ENCODE assay signal across 9 cellular contexts in the genomic region with DNA sequence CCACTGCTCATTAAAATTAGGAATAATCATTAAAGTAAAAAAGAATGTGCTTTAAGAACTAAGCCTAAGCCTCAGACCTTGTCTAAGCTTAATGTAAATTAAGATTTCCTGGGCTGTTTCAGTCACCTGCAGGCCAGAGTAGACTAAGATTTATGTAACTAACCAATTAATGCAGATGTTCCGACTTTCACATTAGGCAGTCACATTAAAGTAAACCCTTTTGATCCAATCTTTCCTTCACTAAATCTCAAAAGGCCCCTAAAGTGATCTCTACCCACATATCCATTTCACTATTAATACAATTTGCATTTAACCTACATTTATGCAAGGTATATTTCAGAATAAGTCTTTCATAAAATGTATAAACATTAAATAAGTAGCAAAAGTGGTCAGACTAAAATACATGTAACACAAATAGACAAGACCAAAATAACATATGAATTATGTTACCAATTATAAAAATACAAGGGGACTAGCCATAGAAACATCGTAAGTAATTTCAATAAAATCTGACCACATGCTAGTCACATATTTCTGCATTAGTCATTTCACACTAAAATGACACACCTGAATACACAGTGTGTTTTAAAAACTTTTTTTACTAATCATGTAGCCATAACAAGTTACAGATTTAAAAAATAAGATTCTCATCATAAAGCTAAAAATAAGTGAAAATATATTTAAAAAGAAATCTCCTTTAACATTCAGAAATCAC. TPM values are rescaled to one million over a fixed set of nuclear protein-coding genes. Genes with fewer than 3 reads are reported as not detected.
DNase-seq lines count a peak whose midpoint lies in the region; ATAC-seq and TF ChIP-seq lines count a peak whose summit lies in the region.
"Had no signal": no experiment of that assay in that cellular context is flagged by ENCODE, and none has a peak within 500 bp of the region (broad histone marks: within the 10 kb centered on the region; RNA-seq: fewer than 3 reads in every experiment).

No MANE protein-coding gene starts in this region.

- in situ Hi-C loops in gastrocnemius medialis (cut with MboI; ENCODE audit: low sequenced_read_pairs in 4 of 4), result loop anchor here in 1 of 4 donors (25.0 kb wide), 1 partner anchor 258 kb away; no protein-coding TSS in a partner anchor

- H3K79me2 ChIP-seq in mesendoderm (ENCODE audit: control insufficient read depth, insufficient read depth, low read length), result peaks cover 7% of the 10 kb centered on the region

- H3K27me3 ChIP-seq in breast epithelium (no peaks in the 10 kb centered on the region), gastrocnemius medialis (no peaks in the 10 kb centered on the region), mesendoderm (ENCODE audit: insufficient read depth, low read length, poor library complexity) (no peaks in the 10 kb centered on the region)

- no peak overlapping the region for H3K9ac ChIP-seq in mesendoderm (ENCODE audit: low read length)

- H2BK5ac ChIP-seq in mesendoderm (ENCODE audit: low read length), result no peak overlapping the region

- no peak overlapping the region for H3K56ac ChIP-seq in mesendoderm (ENCODE audit: low read length)

- H3K23ac ChIP-seq in mesendoderm (ENCODE audit: low read length), result no peak overlapping the region

- H3K18ac ChIP-seq in mesendoderm (ENCODE audit: low read length), result no peak overlapping the region

- WGBS in mesendoderm (ENCODE audit: extremely low coverage, insufficient coverage, low lambda C conversion rate), result no CpG with 5 or more reads among the region's 2 CpGs

- H3K36me3 ChIP-seq in breast epithelium, result no peaks in the 10 kb centered on the region
- H3K36me3 ChIP-seq in gastrocnemius medialis, result no peaks in the 10 kb centered on the region
- H3K36me3 ChIP-seq in mesendoderm (ENCODE audit: control insufficient read depth, insufficient read depth, low read length), result no peaks in the 10 kb centered on the region

- ATAC-seq in HG03103 (IDR thresholded peaks at IDR 0.05; ENCODE audit: low read depth, unreplicated experiment), result peak; percentile 60
- ATAC-seq in gastrocnemius medialis, result no peak

- TF ChIP-seq POLR2A in breast epithelium (IDR thresholded peaks at IDR 0.05), result no peak
- TF ChIP-seq POLR2A in gastrocnemius medialis (IDR thresholded peaks at IDR 0.05), result no peak

- TF ChIP-seq CTCF in breast epithelium (IDR thresholded peaks at IDR 0.05) (no peak), gastrocnemius medialis (IDR thresholded peaks at IDR 0.05 in 4 of 5, conservative IDR thresholded peaks at IDR 0.05 in 1 of 5) (no peak)

- DNase-seq in DMS 273 (lab: John Stamatoyannopoulos, UW; ENCODE audit: unreplicated experiment) (peak; percentile 34), DMS 273 treated with DMSO at 0.1 percent for 48 hours (lab: John Stamatoyannopoulos, UW) (no peak), breast epithelium (ENCODE audit: low spot score in 2 of 2) (no peak), gastrocnemius medialis (no peak), mesendoderm (no peak), hippocampal formation (lab: John Stamatoyannopoulos, UW) (no peak), KG1 (lab: John Stamatoyannopoulos, UW) (no peak)

- no peak overlapping the region for H2BK120ac ChIP-seq in mesendoderm (ENCODE audit: low read depth, low read length)

- H2BK15ac ChIP-seq in mesendoderm (replicated peaks; ENCODE audit: low read depth), result no peak overlapping the region

- H3K4me3 ChIP-seq in breast epithelium, result peak overlapping the region in 2 of 3 donors; percentile 7 to 92
- H3K4me3 ChIP-seq in gastrocnemius medialis, result peak overlapping the region; percentile 80 to 92 (median 86)
- no peak overlapping the region for H3K4me3 ChIP-seq in mesendoderm (ENCODE audit: low read length)

- H3K79me1 ChIP-seq in mesendoderm (ENCODE audit: low read length), result peaks cover 4% of the 10 kb centered on the region

- H3K4ac ChIP-seq in mesendoderm (ENCODE audit: low read depth, low read length), result no peak overlapping the region

- intact Hi-C loops in breast epithelium (cut with DNase I; ENCODE audit: low total_unique reads) (loop anchor here (2.0 kb wide), 1 partner anchor 37 kb away; no protein-coding TSS in a partner anchor), gastrocnemius medialis (cut with DNase I; ENCODE audit: low total_unique reads) (loop anchor here (5.0 kb wide), 1 partner anchor 1873 kb away; no protein-coding TSS in a partner anchor)

- no peak overlapping the region for H4K5ac ChIP-seq in mesendoderm (ENCODE audit: low read length)

- H3K9me3 ChIP-seq in breast epithelium, result no peaks in the 10 kb centered on the region
- no peaks in the 10 kb centered on the region for H3K9me3 ChIP-seq in gastrocnemius medialis

- peaks cover 3 to 14% of the 10 kb centered on the region in 2 donors for H3K4me1 ChIP-seq in breast epithelium
- H3K4me1 ChIP-seq in gastrocnemius medialis, result peaks cover 57 to 69% of the 10 kb centered on the region in 2 donors
- peaks cover 8% of the 10 kb centered on the region for H3K4me1 ChIP-seq in mesendoderm (ENCODE audit: control insufficient read depth, low read depth, low read length)

- H3K27ac ChIP-seq in breast epithelium (peak overlapping the region in 1 of 2 donors; percentile 38), gastrocnemius medialis (peak overlapping the region; percentile 99 to 100 (median 99)), mesendoderm (ENCODE audit: low read depth, low read length) (no peak overlapping the region)
- H3K27ac ChIP-seq: 22Rv1 had no signal

- H3K4me2 ChIP-seq in mesendoderm (ENCODE audit: low read length), result no peak overlapping the region

- H2AK5ac ChIP-seq in mesendoderm (ENCODE audit: low read length), result no peak overlapping the region

- no peak overlapping the region for H4K8ac ChIP-seq in mesendoderm (ENCODE audit: low read depth, low read length)

RNA-seq across cellular contexts. Expression of a gene that starts 7.7 kb away (rescaled TPM):
- total RNA-seq in breast epithelium, result 100 to 1,000 TPM in 1 of 3 donors, 10 to 100 TPM in 2; 51.1 to 122 (median 69.7) TPM
- 10 to 100 TPM; 56.7 to 79.1 (median 64.4) TPM for total RNA-seq in gastrocnemius medialis
- polyA plus RNA-seq in mesendoderm (2013, experiment 1 of 2), result 12.1 TPM
- 11.5 TPM for polyA plus RNA-seq in mesendoderm (2013, experiment 2 of 2)
